9 cellular contexts compared by ENCODE assay signal in the genomic region with DNA sequence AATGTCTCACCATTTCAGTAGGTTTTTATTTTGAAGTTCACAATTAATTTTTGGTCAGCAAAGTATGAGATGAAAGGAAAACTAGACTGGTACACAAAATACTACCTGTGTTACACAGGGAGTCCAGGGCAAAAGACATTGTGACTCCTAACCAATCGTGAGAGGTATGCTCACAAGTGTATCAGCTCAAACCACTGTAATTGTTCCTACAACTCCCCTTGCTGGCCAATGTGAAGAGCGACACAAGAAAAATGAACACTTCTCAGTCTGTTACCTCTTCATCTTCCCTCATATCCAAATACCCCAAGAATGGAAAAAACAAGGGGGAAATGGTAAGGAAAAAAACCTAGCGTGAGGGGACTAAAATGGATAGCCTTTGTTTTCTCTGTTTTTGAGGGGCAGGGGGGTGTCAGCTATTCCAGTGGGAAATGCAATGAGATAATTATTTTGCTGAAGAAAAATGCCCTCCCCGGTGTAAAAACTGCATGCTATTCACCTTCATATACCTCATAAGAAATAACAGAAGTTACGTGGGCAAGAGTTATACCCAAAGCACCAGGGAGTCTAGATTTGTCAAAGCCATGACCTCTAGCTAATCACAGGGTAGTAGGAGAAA. TPM values are rescaled to one million over a fixed set of nuclear protein-coding genes. Genes with fewer than 3 reads are reported as not detected.
A peak's percentile ranks its signal among the peaks of the same experiment; 100 is the strongest.
DNase-seq lines count a peak whose midpoint lies in the region; ATAC-seq and TF ChIP-seq lines count a peak whose summit lies in the region.
"Had no signal": no experiment of that assay in that cellular context is flagged by ENCODE, and none has a peak within 500 bp of the region (broad histone marks: within the 10 kb centered on the region; RNA-seq: fewer than 3 reads in every experiment).

No MANE protein-coding gene starts in this region.

- H3K4me2 ChIP-seq in neural progenitor cell = peak overlapping the region; percentile 63

- H3K9ac ChIP-seq in neural progenitor cell = no peak overlapping the region

- no peaks in the 10 kb centered on the region for H3K27me3 Mint-ChIP-seq in neural progenitor cell (ENCODE audit: insufficient read depth, low read depth)
- no peaks in the 10 kb centered on the region for H3K27me3 Mint-ChIP-seq in endothelial cell (ENCODE audit: unreplicated experiment)

- H2AFZ ChIP-seq in neural progenitor cell (replicated peaks) = no peak overlapping the region

- TF ChIP-seq CTCF in neural progenitor cell (IDR thresholded peaks at IDR 0.05) = peak; percentile 56
- no peak for TF ChIP-seq CTCF in endothelial cell (IDR thresholded peaks at IDR 0.05; ENCODE audit: unreplicated experiment)

- ATAC-seq in GM19043 (IDR thresholded peaks at IDR 0.05; ENCODE audit: low read depth, unreplicated experiment) (peak; percentile 66), HG03354 (IDR thresholded peaks at IDR 0.05; ENCODE audit: poor library complexity, severe bottlenecking, unreplicated experiment) (peak; percentile 53), HG03521 (IDR thresholded peaks at IDR 0.05; ENCODE audit: unreplicated experiment) (no peak)

- peak; percentile 41 for DNase-seq in DMS153 (lab: John Stamatoyannopoulos, UW)
- peak; percentile 77 for DNase-seq in NCI-H82 (lab: John Stamatoyannopoulos, UW)
- DNase-seq in dedifferentiated amniotic fluid mesenchymal stem cell (ENCODE audit: extremely low spot score) = peak; percentile 70
- peak; percentile 69 for DNase-seq in neural progenitor cell (ENCODE audit: low spot score)
- no peak for DNase-seq in endothelial cell (ENCODE audit: low spot score)

- no peaks in the 10 kb centered on the region for H3K9me3 Mint-ChIP-seq in neural progenitor cell
- H3K9me3 Mint-ChIP-seq in endothelial cell (ENCODE audit: unreplicated experiment) = no peaks in the 10 kb centered on the region

- no peaks in the 10 kb centered on the region for H3K36me3 ChIP-seq in neural progenitor cell

- peaks cover 34% of the 10 kb centered on the region for H3K4me1 ChIP-seq in neural progenitor cell

- H3K27me3 ChIP-seq in neural progenitor cell = no peaks in the 10 kb centered on the region

- H3K9me3 ChIP-seq in neural progenitor cell (ENCODE audit: low read depth) = no peaks in the 10 kb centered on the region

- H3K27ac Mint-ChIP-seq in neural progenitor cell (no peak overlapping the region), endothelial cell (ENCODE audit: unreplicated experiment) (no peak overlapping the region)

- no peaks in the 10 kb centered on the region for H3K79me2 ChIP-seq in neural progenitor cell (ENCODE audit: low read depth)

- H3K4me1 Mint-ChIP-seq in neural progenitor cell (peaks cover 21% of the 10 kb centered on the region), endothelial cell (ENCODE audit: unreplicated experiment) (peaks cover 3% of the 10 kb centered on the region)

- H3K27ac ChIP-seq in neural progenitor cell = peak overlapping the region; percentile 34
- H3K27ac ChIP-seq: skin epidermis had no signal

- H3K4me3 Mint-ChIP-seq in neural progenitor cell (no peak overlapping the region), endothelial cell (ENCODE audit: unreplicated experiment) (no peak overlapping the region)

- H4K20me1 ChIP-seq in neural progenitor cell (ENCODE audit: low read depth) = no peaks in the 10 kb centered on the region

- no peaks in the 10 kb centered on the region for H3K36me3 Mint-ChIP-seq in neural progenitor cell
- no peaks in the 10 kb centered on the region for H3K36me3 Mint-ChIP-seq in endothelial cell (ENCODE audit: low read depth, unreplicated experiment)

- peaks cover 27% of the 10 kb centered on the region for H3F3A ChIP-seq in neural progenitor cell (ENCODE audit: low read depth)

- H3K4me3 ChIP-seq in neural progenitor cell = peak overlapping the region; percentile 30
- H3K4me3 ChIP-seq: skin epidermis had no signal

RNA-seq across cellular contexts. Expression of a gene that starts 30.6 kb away (rescaled TPM):
- total RNA-seq in neural progenitor cell (ENCODE audit: low replicate concordance) = 29.1 and 37.4 TPM in 2 replicates
- 8.5 TPM for total RNA-seq in endothelial cell (ENCODE audit: unreplicated experiment)
